8 cellular contexts compared by ENCODE assay signal in the genomic region with DNA sequence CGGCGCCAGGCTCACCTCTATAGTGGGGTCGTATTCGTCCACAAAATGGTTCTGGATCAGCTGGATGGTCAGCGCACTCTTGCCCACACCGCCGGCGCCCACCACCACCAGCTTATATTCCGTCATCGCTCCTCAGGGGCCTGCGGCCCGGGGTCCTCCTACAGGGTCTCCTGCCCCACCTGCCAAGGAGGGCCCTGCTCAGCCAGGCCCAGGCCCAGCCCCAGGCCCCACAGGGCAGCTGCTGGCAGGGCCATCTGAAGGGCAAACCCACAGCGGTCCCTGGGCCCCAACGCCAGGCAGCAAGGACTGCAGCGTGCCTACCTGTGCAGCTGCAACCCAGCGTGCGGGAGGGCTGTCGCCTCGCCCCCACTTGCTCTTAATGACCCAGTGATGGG. TPM values are rescaled to one million over a fixed set of nuclear protein-coding genes. Genes with fewer than 3 reads are reported as not detected.
DNase-seq lines count a peak whose midpoint lies in the region; ATAC-seq and TF ChIP-seq lines count a peak whose summit lies in the region.

No MANE protein-coding gene starts in this region.

- no peak overlapping the region for H3K27ac Mint-ChIP-seq in activated T-helper 2 cell treated with anti-CD3 and anti-CD28 coated beads, Interferon-gamma antibody, Interleukin-2, Interleukin-4, amounts not matched to agents 10 μg/mL and 5 μg/mL and 100 μg/mL, durations not matched to agents 14 hours and 24 hours and 36 hours
- no peak overlapping the region for H3K27ac Mint-ChIP-seq in stimulated activated effector memory CD8-positive, alpha-beta T cell treated with anti-CD3 and anti-CD28 coated beads, Interleukin-12 subunit alpha, Interleukin-12 subunit beta, amount 100 ng/mL, for 72 hours

- no peak overlapping the region for H3K9ac ChIP-seq in iPS-15b (ENCODE audit: low read depth, low read length)

- DNase-seq in HFF-Myc (ENCODE audit: extremely low read depth, low read depth) (no peak), nucleus accumbens (lab: John Stamatoyannopoulos, UW) (no peak), HuH-7.5 (ENCODE audit: low spot score) (no peak), GM13977 (ENCODE audit: low spot score) (no peak)
- no peak for DNase-seq in activated T-helper 2 cell treated with anti-CD3 and anti-CD28 coated beads, Interferon-gamma antibody, Interleukin-2, Interleukin-4, amounts not matched to agents 10 μg/mL and 5 μg/mL and 100 μg/mL, durations not matched to agents 14 hours and 24 hours and 36 hours (ENCODE audit: low spot score)
- no peak for DNase-seq in stimulated activated effector memory CD8-positive, alpha-beta T cell treated with anti-CD3 and anti-CD28 coated beads, Interleukin-12 subunit alpha, Interleukin-12 subunit beta, amount 100 ng/mL, for 72 hours (ENCODE audit: low spot score in 2 of 2)

- no peaks in the 10 kb centered on the region for H3K9me3 Mint-ChIP-seq in activated T-helper 2 cell treated with anti-CD3 and anti-CD28 coated beads, Interferon-gamma antibody, Interleukin-2, Interleukin-4, amounts not matched to agents 10 μg/mL and 5 μg/mL and 100 μg/mL, durations not matched to agents 14 hours and 24 hours and 36 hours
- H3K9me3 Mint-ChIP-seq in stimulated activated effector memory CD8-positive, alpha-beta T cell treated with anti-CD3 and anti-CD28 coated beads, Interleukin-12 subunit alpha, Interleukin-12 subunit beta, amount 100 ng/mL, for 72 hours, result no peaks in the 10 kb centered on the region

- peaks cover 8% of the 10 kb centered on the region for H3K36me3 Mint-ChIP-seq in activated T-helper 2 cell treated with anti-CD3 and anti-CD28 coated beads, Interferon-gamma antibody, Interleukin-2, Interleukin-4, amounts not matched to agents 10 μg/mL and 5 μg/mL and 100 μg/mL, durations not matched to agents 14 hours and 24 hours and 36 hours (ENCODE audit: low read depth)
- peaks cover 16% of the 10 kb centered on the region for H3K36me3 Mint-ChIP-seq in stimulated activated effector memory CD8-positive, alpha-beta T cell treated with anti-CD3 and anti-CD28 coated beads, Interleukin-12 subunit alpha, Interleukin-12 subunit beta, amount 100 ng/mL, for 72 hours

- intact Hi-C loops in activated T-helper 2 cell treated with anti-CD3 and anti-CD28 coated beads, Interferon-gamma antibody, Interleukin-2, Interleukin-4, amounts not matched to agents 10 μg/mL and 5 μg/mL and 100 μg/mL, durations not matched to agents 14 hours and 24 hours and 36 hours (cut with micrococcal nuclease), result loop anchor here (2.0 kb wide), 2 partner anchors 15 to 27 kb away; partner anchors contain the start of genes LMNTD2 and RASSF7

- H3K4me3 Mint-ChIP-seq in activated T-helper 2 cell treated with anti-CD3 and anti-CD28 coated beads, Interferon-gamma antibody, Interleukin-2, Interleukin-4, amounts not matched to agents 10 μg/mL and 5 μg/mL and 100 μg/mL, durations not matched to agents 14 hours and 24 hours and 36 hours (ENCODE audit: low read depth), result peak overlapping the region; percentile 72
- peak overlapping the region; percentile 67 for H3K4me3 Mint-ChIP-seq in stimulated activated effector memory CD8-positive, alpha-beta T cell treated with anti-CD3 and anti-CD28 coated beads, Interleukin-12 subunit alpha, Interleukin-12 subunit beta, amount 100 ng/mL, for 72 hours

- no peaks in the 10 kb centered on the region for H3K9me3 ChIP-seq in iPS-15b (ENCODE audit: control insufficient read depth, insufficient read depth, low read length)

- no peaks in the 10 kb centered on the region for H3K27me3 Mint-ChIP-seq in activated T-helper 2 cell treated with anti-CD3 and anti-CD28 coated beads, Interferon-gamma antibody, Interleukin-2, Interleukin-4, amounts not matched to agents 10 μg/mL and 5 μg/mL and 100 μg/mL, durations not matched to agents 14 hours and 24 hours and 36 hours (ENCODE audit: low read depth)

- H3K27me3 ChIP-seq in iPS-15b (ENCODE audit: control insufficient read depth, insufficient read depth, low read length), result peaks cover 5% of the 10 kb centered on the region

- in situ Hi-C loops in GM13977 (cut with MboI; ENCODE audit: low pct_unique_long_range_greater_than_20kb, low sequenced_read_pairs, unreplicated experiment), result no loop called here

- ATAC-seq in stimulated activated effector memory CD8-positive, alpha-beta T cell treated with anti-CD3 and anti-CD28 coated beads, Interleukin-12 subunit alpha, Interleukin-12 subunit beta, amount 100 ng/mL, for 72 hours, result no peak
- no peak for ATAC-seq in GM18511 (IDR thresholded peaks at IDR 0.05; ENCODE audit: unreplicated experiment)

- no peak for TF ChIP-seq CTCF in HFF-Myc (IDR thresholded peaks at IDR 0.05; ENCODE audit: low read depth, low read length, missing control alignments)
- TF ChIP-seq CTCF in GM13977 (IDR thresholded peaks at IDR 0.05; ENCODE audit: extremely low read depth, insufficient read depth, missing control alignments), result no peak

- peaks cover 2% of the 10 kb centered on the region for H3K4me1 Mint-ChIP-seq in activated T-helper 2 cell treated with anti-CD3 and anti-CD28 coated beads, Interferon-gamma antibody, Interleukin-2, Interleukin-4, amounts not matched to agents 10 μg/mL and 5 μg/mL and 100 μg/mL, durations not matched to agents 14 hours and 24 hours and 36 hours (ENCODE audit: low read depth)
- peaks cover 23% of the 10 kb centered on the region for H3K4me1 Mint-ChIP-seq in stimulated activated effector memory CD8-positive, alpha-beta T cell treated with anti-CD3 and anti-CD28 coated beads, Interleukin-12 subunit alpha, Interleukin-12 subunit beta, amount 100 ng/mL, for 72 hours

- peaks cover 23% of the 10 kb centered on the region for H3K36me3 ChIP-seq in iPS-15b (ENCODE audit: control insufficient read depth, insufficient read depth, low read length)

- no peaks in the 10 kb centered on the region for H3K4me1 ChIP-seq in iPS-15b (ENCODE audit: control insufficient read depth, insufficient read depth, low read length)

- H3K4me3 ChIP-seq in HFF-Myc (replicated peaks; ENCODE audit: low read depth, low read length) (peak overlapping the region; percentile 87), iPS-15b (ENCODE audit: low read depth, low read length) (peak overlapping the region; percentile 64)

RNA-seq across cellular contexts. Expression of gene HRAS, which starts 1.2 kb away (rescaled TPM):
- 70.5 and 71.5 TPM in 2 replicates for total RNA-seq in activated T-helper 2 cell treated with anti-CD3 and anti-CD28 coated beads, Interferon-gamma antibody, Interleukin-2, Interleukin-4, amounts not matched to agents 10 μg/mL and 5 μg/mL and 100 μg/mL, durations not matched to agents 14 hours and 24 hours and 36 hours

RNA-seq across cellular contexts. Expression of gene LRRC56, which starts 3.1 kb away (rescaled TPM):
- total RNA-seq in activated T-helper 2 cell treated with anti-CD3 and anti-CD28 coated beads, Interferon-gamma antibody, Interleukin-2, Interleukin-4, amounts not matched to agents 10 μg/mL and 5 μg/mL and 100 μg/mL, durations not matched to agents 14 hours and 24 hours and 36 hours, result 1.3 and 2.2 TPM in 2 replicates

RNA-seq across cellular contexts. Expression of gene LMNTD2, which starts 26.3 kb away (rescaled TPM):
- 1.1 and 1.3 TPM in 2 replicates for total RNA-seq in activated T-helper 2 cell treated with anti-CD3 and anti-CD28 coated beads, Interferon-gamma antibody, Interleukin-2, Interleukin-4, amounts not matched to agents 10 μg/mL and 5 μg/mL and 100 μg/mL, durations not matched to agents 14 hours and 24 hours and 36 hours

RNA-seq across cellular contexts. Expression of gene RASSF7, which starts 26.6 kb away (rescaled TPM):
- 19.6 and 20.3 TPM in 2 replicates for total RNA-seq in activated T-helper 2 cell treated with anti-CD3 and anti-CD28 coated beads, Interferon-gamma antibody, Interleukin-2, Interleukin-4, amounts not matched to agents 10 μg/mL and 5 μg/mL and 100 μg/mL, durations not matched to agents 14 hours and 24 hours and 36 hours

RNA-seq across cellular contexts. Expression of gene RNH1, which starts 27.2 kb away (rescaled TPM):
- total RNA-seq in activated T-helper 2 cell treated with anti-CD3 and anti-CD28 coated beads, Interferon-gamma antibody, Interleukin-2, Interleukin-4, amounts not matched to agents 10 μg/mL and 5 μg/mL and 100 μg/mL, durations not matched to agents 14 hours and 24 hours and 36 hours, result 126 and 127 TPM in 2 replicates
